In genomic region chr1:234730110-234730509, GRCh38 we compare ENCODE assay signal across 1 cellular context.
TF ChIP-seq lines count a peak whose summit lies in the region.

No MANE protein-coding gene starts in this region.

TF ChIP-seq in IMR-90, 13 proteins besides CTCF, POLR2A, EP300 and RAD21 (continued from another document):
- TF ChIP-seq MXI1 (IDR thresholded peaks at IDR 0.05; ENCODE audit: borderline replicate concordance, low read depth, low read length) (no peak), CEBPB (IDR thresholded peaks at IDR 0.05; ENCODE audit: low read depth, low read length) (no peak), FOS (IDR thresholded peaks at IDR 0.05; ENCODE audit: low read depth, low read length) (no peak), USF2 (IDR thresholded peaks at IDR 0.05; ENCODE audit: low read depth, low read length) (no peak), CHD1 (IDR thresholded peaks at IDR 0.05; ENCODE audit: low read depth, low read length) (no peak), BHLHE40 (IDR thresholded peaks at IDR 0.05; ENCODE audit: low read depth, low read length) (no peak), NFE2L2 (IDR thresholded peaks at IDR 0.05; ENCODE audit: low read depth, low read length) (no peak), RFX5 (IDR thresholded peaks at IDR 0.05; ENCODE audit: low read depth, low read length) (no peak), MAFK (IDR thresholded peaks at IDR 0.05; ENCODE audit: low read depth, low read length) (no peak), SMC3 (IDR thresholded peaks at IDR 0.05; ENCODE audit: low read depth, low read length) (no peak), MAZ (IDR thresholded peaks at IDR 0.05; ENCODE audit: borderline replicate concordance, low read depth, low read length) (no peak)
TF ChIP-seq in IMR-90: peak in this region for 0.
